Comparison of ENCODE assay signal across 1 cellular context in the genomic region with DNA sequence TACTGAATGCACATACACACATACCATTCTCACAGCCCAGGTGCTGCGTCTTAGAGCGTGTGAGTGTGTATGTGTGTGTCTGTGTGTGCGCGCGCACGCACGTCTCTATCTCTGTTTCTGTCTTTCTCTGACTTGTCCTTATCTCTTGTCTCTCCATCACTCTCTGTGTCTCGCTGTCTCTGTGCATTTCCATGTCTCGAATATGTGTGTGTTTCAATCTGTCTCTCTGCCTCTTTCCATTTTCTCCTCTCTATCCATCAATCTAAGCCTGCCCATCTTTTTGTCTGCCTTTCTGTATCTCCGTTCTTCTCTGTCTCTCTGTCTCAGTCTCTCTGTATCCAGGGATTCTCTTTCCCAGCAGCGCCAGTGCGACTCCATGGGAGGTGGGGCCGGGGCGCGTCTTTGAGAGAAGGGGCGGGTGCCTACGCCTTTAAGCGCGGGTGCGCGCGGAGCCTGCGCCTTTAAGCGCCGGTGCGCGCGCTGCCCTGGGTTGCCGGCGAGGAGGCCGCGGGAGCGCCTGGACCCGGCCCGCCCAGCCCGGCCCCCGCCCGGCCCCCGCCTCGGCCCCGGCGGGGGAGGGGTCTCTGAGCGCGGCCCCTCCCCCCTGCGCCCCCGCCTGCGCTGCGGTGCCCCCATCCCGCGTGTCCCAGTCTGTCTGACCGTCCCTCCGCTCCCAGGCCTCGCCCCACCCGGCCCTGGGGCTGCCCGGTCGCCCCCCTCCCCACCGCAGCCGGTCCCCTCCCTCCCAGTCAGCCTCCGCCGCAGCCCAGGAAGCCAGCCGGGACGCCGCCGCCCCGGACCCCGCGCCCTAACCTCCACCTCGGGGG.
TF ChIP-seq lines count a peak whose summit lies in the region.

Gene LRFN3 (plus strand): TSS at position 464 of the 827 bp plus-strand sequence. CDS start 3,052 bp downstream, outside the sequence.

TF ChIP-seq in HepG2, 621 proteins besides CTCF, POLR2A, EP300 and RAD21 (continued from another document and continues in another):
- TF ChIP-seq, protein P1, sequence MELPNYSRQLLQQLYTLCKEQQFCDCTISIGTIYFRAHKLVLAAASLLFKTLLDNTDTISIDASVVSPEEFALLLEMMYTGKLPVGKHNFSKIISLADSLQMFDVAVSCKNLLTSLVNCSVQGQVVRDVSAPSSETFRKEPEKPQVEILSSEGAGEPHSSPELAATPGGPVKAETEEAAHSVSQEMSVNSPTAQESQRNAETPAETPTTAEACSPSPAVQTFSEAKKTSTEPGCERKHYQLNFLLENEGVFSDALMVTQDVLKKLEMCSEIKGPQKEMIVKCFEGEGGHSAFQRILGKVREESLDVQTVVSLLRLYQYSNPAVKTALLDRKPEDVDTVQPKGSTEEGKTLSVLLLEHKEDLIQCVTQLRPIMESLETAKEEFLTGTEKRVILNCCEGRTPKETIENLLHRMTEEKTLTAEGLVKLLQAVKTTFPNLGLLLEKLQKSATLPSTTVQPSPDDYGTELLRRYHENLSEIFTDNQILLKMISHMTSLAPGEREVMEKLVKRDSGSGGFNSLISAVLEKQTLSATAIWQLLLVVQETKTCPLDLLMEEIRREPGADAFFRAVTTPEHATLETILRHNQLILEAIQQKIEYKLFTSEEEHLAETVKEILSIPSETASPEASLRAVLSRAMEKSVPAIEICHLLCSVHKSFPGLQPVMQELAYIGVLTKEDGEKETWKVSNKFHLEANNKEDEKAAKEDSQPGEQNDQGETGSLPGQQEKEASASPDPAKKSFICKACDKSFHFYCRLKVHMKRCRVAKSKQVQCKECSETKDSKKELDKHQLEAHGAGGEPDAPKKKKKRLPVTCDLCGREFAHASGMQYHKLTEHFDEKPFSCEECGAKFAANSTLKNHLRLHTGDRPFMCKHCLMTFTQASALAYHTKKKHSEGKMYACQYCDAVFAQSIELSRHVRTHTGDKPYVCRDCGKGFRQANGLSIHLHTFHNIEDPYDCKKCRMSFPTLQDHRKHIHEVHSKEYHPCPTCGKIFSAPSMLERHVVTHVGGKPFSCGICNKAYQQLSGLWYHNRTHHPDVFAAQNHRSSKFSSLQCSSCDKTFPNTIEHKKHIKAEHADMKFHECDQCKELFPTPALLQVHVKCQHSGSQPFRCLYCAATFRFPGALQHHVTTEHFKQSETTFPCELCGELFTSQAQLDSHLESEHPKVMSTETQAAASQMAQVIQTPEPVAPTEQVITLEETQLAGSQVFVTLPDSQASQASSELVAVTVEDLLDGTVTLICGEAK (IDR thresholded peaks at IDR 0.05), result no peak
- TF ChIP-seq, protein P1 (CRISPR knock-in tag; IDR thresholded peaks at IDR 0.05), result no peak
- TF ChIP-seq ZHX2 (IDR thresholded peaks at IDR 0.05; ENCODE audit: low read depth) (no peak), ZHX2 (CRISPR knock-in tag; IDR thresholded peaks at IDR 0.05; ENCODE audit: borderline replicate concordance) (no peak), ISL2 (CRISPR knock-in tag; IDR thresholded peaks at IDR 0.05) (no peak), FIP1L1 (IDR thresholded peaks at IDR 0.05; ENCODE audit: borderline replicate concordance, insufficient read depth, low read depth, low read length) (no peak), ARNTL (CRISPR knock-in tag; IDR thresholded peaks at IDR 0.05) (no peak), RFX3 (CRISPR knock-in tag; IDR thresholded peaks at IDR 0.05) (no peak), ZNF746 (CRISPR knock-in tag; IDR thresholded peaks at IDR 0.05) (no peak), NAIF1 (CRISPR knock-in tag; IDR thresholded peaks at IDR 0.05; ENCODE audit: borderline replicate concordance) (no peak), U2AF1 (optimal IDR thresholded peaks at IDR 0.05; ENCODE audit: low read depth, low read length) (no peak), BRF2 (CRISPR knock-in tag; IDR thresholded peaks at IDR 0.05) (no peak), ZNF512B (CRISPR knock-in tag; IDR thresholded peaks at IDR 0.05; ENCODE audit: borderline replicate concordance) (no peak), JUNB (CRISPR knock-in tag; IDR thresholded peaks at IDR 0.05; ENCODE audit: borderline replicate concordance) (no peak), CC2D1A (CRISPR knock-in tag; IDR thresholded peaks at IDR 0.05) (no peak), HBP1 (CRISPR knock-in tag; IDR thresholded peaks at IDR 0.05; ENCODE audit: low read depth) (no peak), NR2C2 (CRISPR knock-in tag; IDR thresholded peaks at IDR 0.05; ENCODE audit: borderline replicate concordance) (no peak), ZBTB43 (CRISPR knock-in tag; conservative IDR thresholded peaks at IDR 0.05) (no peak), FOXK1 (CRISPR knock-in tag; IDR thresholded peaks at IDR 0.05; ENCODE audit: borderline replicate concordance, low read depth) (no peak), TAF15 (IDR thresholded peaks at IDR 0.05; ENCODE audit: low read depth, low read length, poor library complexity, severe bottlenecking) (no peak), ZNF251 (CRISPR knock-in tag; IDR thresholded peaks at IDR 0.05) (no peak)
- TF ChIP-seq, protein P2, sequence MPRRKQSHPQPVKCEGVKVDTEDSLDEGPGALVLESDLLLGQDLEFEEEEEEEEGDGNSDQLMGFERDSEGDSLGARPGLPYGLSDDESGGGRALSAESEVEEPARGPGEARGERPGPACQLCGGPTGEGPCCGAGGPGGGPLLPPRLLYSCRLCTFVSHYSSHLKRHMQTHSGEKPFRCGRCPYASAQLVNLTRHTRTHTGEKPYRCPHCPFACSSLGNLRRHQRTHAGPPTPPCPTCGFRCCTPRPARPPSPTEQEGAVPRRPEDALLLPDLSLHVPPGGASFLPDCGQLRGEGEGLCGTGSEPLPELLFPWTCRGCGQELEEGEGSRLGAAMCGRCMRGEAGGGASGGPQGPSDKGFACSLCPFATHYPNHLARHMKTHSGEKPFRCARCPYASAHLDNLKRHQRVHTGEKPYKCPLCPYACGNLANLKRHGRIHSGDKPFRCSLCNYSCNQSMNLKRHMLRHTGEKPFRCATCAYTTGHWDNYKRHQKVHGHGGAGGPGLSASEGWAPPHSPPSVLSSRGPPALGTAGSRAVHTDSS (CRISPR knock-in tag; conservative IDR thresholded peaks at IDR 0.05), result no peak
- TF ChIP-seq, protein P3, sequence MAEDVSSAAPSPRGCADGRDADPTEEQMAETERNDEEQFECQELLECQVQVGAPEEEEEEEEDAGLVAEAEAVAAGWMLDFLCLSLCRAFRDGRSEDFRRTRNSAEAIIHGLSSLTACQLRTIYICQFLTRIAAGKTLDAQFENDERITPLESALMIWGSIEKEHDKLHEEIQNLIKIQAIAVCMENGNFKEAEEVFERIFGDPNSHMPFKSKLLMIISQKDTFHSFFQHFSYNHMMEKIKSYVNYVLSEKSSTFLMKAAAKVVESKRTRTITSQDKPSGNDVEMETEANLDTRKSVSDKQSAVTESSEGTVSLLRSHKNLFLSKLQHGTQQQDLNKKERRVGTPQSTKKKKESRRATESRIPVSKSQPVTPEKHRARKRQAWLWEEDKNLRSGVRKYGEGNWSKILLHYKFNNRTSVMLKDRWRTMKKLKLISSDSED (CRISPR knock-in tag; IDR thresholded peaks at IDR 0.05), result no peak
